35 cellular contexts compared by ENCODE assay signal in the genomic region with DNA sequence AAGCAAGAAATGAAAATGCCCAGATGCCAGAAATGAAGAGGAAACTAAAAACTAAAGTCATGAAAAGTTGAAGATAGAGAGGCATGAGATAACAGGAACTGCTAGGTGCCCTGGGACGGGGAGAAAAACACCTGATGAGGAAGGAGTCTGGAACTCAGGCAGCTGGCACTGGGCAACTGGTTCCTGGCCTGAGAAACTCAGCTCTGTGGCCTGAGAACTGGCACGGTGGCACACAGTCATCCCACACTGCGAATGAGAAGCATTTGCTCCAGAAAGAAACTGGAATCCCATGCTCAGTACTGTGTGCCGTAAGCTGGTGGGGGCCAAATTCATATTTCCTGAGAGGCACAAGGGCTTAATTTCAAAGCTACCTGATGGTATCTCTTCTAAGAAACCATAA. TPM values are rescaled to one million over a fixed set of nuclear protein-coding genes. Genes with fewer than 3 reads are reported as not detected.
DNase-seq lines count a peak whose midpoint lies in the region; ATAC-seq and TF ChIP-seq lines count a peak whose summit lies in the region.
"Had no signal": no experiment of that assay in that cellular context is flagged by ENCODE, and none has a peak within 500 bp of the region (broad histone marks: within the 10 kb centered on the region; RNA-seq: fewer than 3 reads in every experiment).

No MANE protein-coding gene starts in this region.

- H3K27ac ChIP-seq in GM23338 (ENCODE audit: low read depth), result no peak overlapping the region
- no peak overlapping the region for H3K27ac ChIP-seq in neural progenitor cell
- H3K27ac ChIP-seq in psoas muscle, result no peak overlapping the region
- H3K27ac ChIP-seq in SK-N-SH (ENCODE audit: low read depth in 2 of 2, low read length in 1 of 2), result no peak overlapping the region
- H3K27ac ChIP-seq: 22Rv1; A549; BLaER1; BLaER1 treated with 17β-estradiol and CSF1 and Interleukin-3, amounts not matched to agents 10 nM and 100 nM; C4-2B had no signal

- H3K27ac Mint-ChIP-seq in GM23338 (no peak overlapping the region), neural progenitor cell (no peak overlapping the region)
- H3K27ac Mint-ChIP-seq: B cell; CD14-positive monocyte; CD4-positive, alpha-beta memory T cell; CD4-positive, alpha-beta T cell; CD4-positive, CD25-positive, alpha-beta regulatory T cell; CD8-positive, alpha-beta memory T cell; CD8-positive, alpha-beta T cell had no signal

- no peaks in the 10 kb centered on the region for H3K27me3 ChIP-seq in GM23338 (ENCODE audit: insufficient read depth)
- H3K27me3 ChIP-seq in neural progenitor cell, result no peaks in the 10 kb centered on the region
- no peaks in the 10 kb centered on the region for H3K27me3 ChIP-seq in psoas muscle (ENCODE audit: insufficient read depth in 3 of 3, low read length in 2 of 3)
- no peaks in the 10 kb centered on the region for H3K27me3 ChIP-seq in SK-N-SH (ENCODE audit: insufficient read depth)
- H3K27me3 ChIP-seq: BE2C; BLaER1; BLaER1 treated with 17β-estradiol and CSF1 and Interleukin-3, amounts not matched to agents 10 nM and 100 nM had no signal

- H3K4me1 Mint-ChIP-seq in GM23338 (no peaks in the 10 kb centered on the region), neural progenitor cell (no peaks in the 10 kb centered on the region)
- H3K4me1 Mint-ChIP-seq: B cell; CD14-positive monocyte; CD4-positive, alpha-beta memory T cell; CD4-positive, CD25-positive, alpha-beta regulatory T cell; CD8-positive, alpha-beta memory T cell had no signal

- H3K9me3 Mint-ChIP-seq in GM23338 (no peaks in the 10 kb centered on the region; the same call in 2 of the 3 replicates), neural progenitor cell (peaks cover 2% of the 10 kb centered on the region)
- H3K9me3 Mint-ChIP-seq: CD4-positive, alpha-beta T cell; CD8-positive, alpha-beta T cell had no signal

- DNase-seq in GM23338 (ENCODE audit: low spot score) (no peak), myocyte (ENCODE audit: low read depth) (peak; percentile 10), neural progenitor cell (ENCODE audit: low spot score) (no peak), psoas muscle (no peak), NCI-H2081 treated with DMSO at 0.1 percent for 48 hours (lab: John Stamatoyannopoulos, UW) (no peak), NCI-H774 (lab: John Stamatoyannopoulos, UW) (no peak), SK-N-SH (no peak)
- DNase-seq: 8988T; ACHN; AML-193; BE2C; C1 segment of cervical spinal cord; Caco-2; Calu3; CD4-positive, alpha-beta memory T cell; CD4-positive, alpha-beta T cell; CD4-positive, CD25-positive, alpha-beta regulatory T cell; CD8-positive, alpha-beta memory T cell; CD8-positive, alpha-beta T cell; COR-L47; DMS 273 treated with DMSO at 0.1 percent for 48 hours; DMS153; DMS53; DMS79; DMS79 treated with DMSO at 0.1 percent for 48 hours; DND-41; EL had no signal

- CTCF ChIA-PET in SK-N-SH (lab: Yijun Ruan, JAX), result interaction anchor here (1.2 to 1.4 kb wide), 2 partner anchors 13 to 551 kb away, joined by 3 to 4 read pairs; no protein-coding TSS in a partner anchor

- no peak for TF ChIP-seq CTCF in GM23338 (conservative IDR thresholded peaks at IDR 0.05; ENCODE audit: low read depth in 2 of 2)
- TF ChIP-seq CTCF in neural progenitor cell (IDR thresholded peaks at IDR 0.05), result no peak
- no peak for TF ChIP-seq CTCF in psoas muscle (IDR thresholded peaks at IDR 0.05)
- no peak for TF ChIP-seq CTCF in SK-N-SH (IDR thresholded peaks at IDR 0.05)

- H2AFZ ChIP-seq in GM23338 (peak overlapping the region; percentile 15; the same call in 1 of the 2 replicates), neural progenitor cell (replicated peaks) (peak overlapping the region; percentile 18), SK-N-SH (ENCODE audit: low read depth) (no peak overlapping the region)

- H4K20me1 ChIP-seq in GM23338 (replicated peaks; ENCODE audit: insufficient read depth) (no peaks in the 10 kb centered on the region), neural progenitor cell (ENCODE audit: low read depth) (no peaks in the 10 kb centered on the region), SK-N-SH (ENCODE audit: insufficient read depth) (no peaks in the 10 kb centered on the region)
- H4K20me1 ChIP-seq: BLaER1; BLaER1 treated with 17β-estradiol and CSF1 and Interleukin-3, amounts not matched to agents 10 nM and 100 nM had no signal

- H3K36me3 ChIP-seq in GM23338 (ENCODE audit: insufficient read depth) (no peaks in the 10 kb centered on the region), neural progenitor cell (no peaks in the 10 kb centered on the region), psoas muscle (ENCODE audit: insufficient read depth in 1 of 2, low read depth in 1 of 2) (no peaks in the 10 kb centered on the region), SK-N-SH (replicated peaks in 1 of 2; ENCODE audit: control insufficient read depth in 1 of 2, insufficient read depth in 2 of 2, low read length in 1 of 2) (no peaks in the 10 kb centered on the region)
- H3K36me3 ChIP-seq: BE2C; BLaER1; BLaER1 treated with 17β-estradiol and CSF1 and Interleukin-3, amounts not matched to agents 10 nM and 100 nM had no signal

- H3K9ac ChIP-seq in neural progenitor cell (no peak overlapping the region), SK-N-SH (no peak overlapping the region)
- H3K9ac ChIP-seq: BLaER1; BLaER1 treated with 17β-estradiol and CSF1 and Interleukin-3, amounts not matched to agents 10 nM and 100 nM had no signal

- ATAC-seq in GM23338 (no peak), psoas muscle (peak in 3 of 4 donors; percentile 46 to 76 (median 60)), HG03469 (IDR thresholded peaks at IDR 0.05; ENCODE audit: unreplicated experiment) (no peak)
- ATAC-seq: A549; CD8-positive, alpha-beta T cell had no signal

- intact Hi-C loops in psoas muscle (cut with DNase I), result no loop called here

- H3K79me2 ChIP-seq in GM23338 (replicated peaks; ENCODE audit: insufficient read depth) (no peaks in the 10 kb centered on the region), neural progenitor cell (ENCODE audit: low read depth) (no peaks in the 10 kb centered on the region), SK-N-SH (ENCODE audit: insufficient read depth) (no peaks in the 10 kb centered on the region)

- POLR2A ChIA-PET in SK-N-SH (lab: Yijun Ruan, JAX), result no interaction called here

- H3K36me3 Mint-ChIP-seq in GM23338 (ENCODE audit: low read depth) (no peaks in the 10 kb centered on the region), neural progenitor cell (no peaks in the 10 kb centered on the region)
- H3K36me3 Mint-ChIP-seq: CD14-positive monocyte; CD4-positive, alpha-beta memory T cell; CD4-positive, CD25-positive, alpha-beta regulatory T cell; CD8-positive, alpha-beta memory T cell; CD8-positive, alpha-beta T cell had no signal

- no peaks in the 10 kb centered on the region for H3K27me3 Mint-ChIP-seq in GM23338 (ENCODE audit: insufficient read depth, low read depth, poor library complexity)
- H3K27me3 Mint-ChIP-seq in neural progenitor cell (ENCODE audit: insufficient read depth, low read depth), result no peaks in the 10 kb centered on the region

- no peaks in the 10 kb centered on the region for H3K9me3 ChIP-seq in neural progenitor cell (ENCODE audit: low read depth)
- H3K9me3 ChIP-seq in psoas muscle, result peaks cover 7% of the 10 kb centered on the region
- no peaks in the 10 kb centered on the region for H3K9me3 ChIP-seq in SK-N-SH
- H3K9me3 ChIP-seq: A549, BE2C, Caco-2 had no signal

- 27 to 45% (median 27%) methylated on average over 4 of the region's 4 CpGs for WGBS in psoas muscle, 3 donors
- 63% methylated on average over 4 of the region's 4 CpGs for WGBS in SK-N-SH (ENCODE audit: low lambda C conversion rate)

- H3K4me3 Mint-ChIP-seq in GM23338 (no peak overlapping the region), neural progenitor cell (no peak overlapping the region)
- H3K4me3 Mint-ChIP-seq: B cell; CD14-positive monocyte; CD4-positive, alpha-beta memory T cell; CD4-positive, alpha-beta T cell; CD4-positive, CD25-positive, alpha-beta regulatory T cell; CD8-positive, alpha-beta memory T cell; CD8-positive, alpha-beta T cell had no signal

- no peaks in the 10 kb centered on the region for H3K4me1 ChIP-seq in GM23338 (ENCODE audit: insufficient read depth)
- no peaks in the 10 kb centered on the region for H3K4me1 ChIP-seq in neural progenitor cell
- no peaks in the 10 kb centered on the region for H3K4me1 ChIP-seq in psoas muscle
- H3K4me1 ChIP-seq in SK-N-SH (ENCODE audit: control insufficient read depth in 1 of 2, insufficient read depth in 2 of 2, low read depth in 1 of 2, low read length in 1 of 2), result no peaks in the 10 kb centered on the region
- H3K4me1 ChIP-seq: A549; BE2C; BLaER1; BLaER1 treated with 17β-estradiol and CSF1 and Interleukin-3, amounts not matched to agents 10 nM and 100 nM; Caco-2 had no signal

- no peak for TF ChIP-seq RAD21 in SK-N-SH (IDR thresholded peaks at IDR 0.05; ENCODE audit: low read length)

- H3K4me2 ChIP-seq in GM23338, result no peak overlapping the region
- H3K4me2 ChIP-seq in neural progenitor cell, result no peak overlapping the region
- no peak overlapping the region for H3K4me2 ChIP-seq in SK-N-SH
- H3K4me2 ChIP-seq: A549; BLaER1; BLaER1 treated with 17β-estradiol and CSF1 and Interleukin-3, amounts not matched to agents 10 nM and 100 nM had no signal

- no peak overlapping the region for H3K4me3 ChIP-seq in GM23338
- no peak overlapping the region for H3K4me3 ChIP-seq in neural progenitor cell
- no peak overlapping the region for H3K4me3 ChIP-seq in psoas muscle
- H3K4me3 ChIP-seq in SK-N-SH (ENCODE audit: low read depth in 2 of 2, low read length in 1 of 2), result no peak overlapping the region
- H3K4me3 ChIP-seq: A549; BLaER1; BLaER1 treated with 17β-estradiol and CSF1 and Interleukin-3, amounts not matched to agents 10 nM and 100 nM had no signal

- no peaks in the 10 kb centered on the region for H3K9me2 ChIP-seq in GM23338 (ENCODE audit: insufficient read depth)
- H3K9me2 ChIP-seq in SK-N-SH, result no peaks in the 10 kb centered on the region

- H3F3A ChIP-seq in GM23338 (replicated peaks; ENCODE audit: low read depth), result no peaks in the 10 kb centered on the region
- no peaks in the 10 kb centered on the region for H3F3A ChIP-seq in neural progenitor cell (ENCODE audit: low read depth)
- no peaks in the 10 kb centered on the region for H3F3A ChIP-seq in SK-N-SH (replicated peaks; ENCODE audit: insufficient read depth)

- no peak for TF ChIP-seq EP300 in SK-N-SH (IDR thresholded peaks at IDR 0.05; ENCODE audit: borderline replicate concordance in 1 of 2, low read depth in 1 of 2, low read length in 1 of 2)

TF ChIP-seq in GM23338, 12 proteins besides CTCF, POLR2A, EP300 and RAD21 (continues in another document):
- TF ChIP-seq STAT1 (IDR thresholded peaks at IDR 0.05; ENCODE audit: unreplicated experiment), result no peak

TF ChIP-seq in SK-N-SH, 30 proteins besides CTCF, POLR2A, EP300 and RAD21 (continues in another document):
- TF ChIP-seq GATA2 (CRISPR knock-in tag; IDR thresholded peaks at IDR 0.05), result no peak

RNA-seq across cellular contexts. Expression of a gene that starts 53.6 kb away (rescaled TPM):
- 12.9 and 13.6 TPM in 2 replicates for total RNA-seq in GM23338 (2014; rRNA removed; shearing (Covaris generic))
- 5.1 and 8.2 TPM in 2 replicates for polyA plus RNA-seq in GM23338 (2016; fragmentation: Nextera tagmentation; extraction: Ambion mirVana)
- total RNA-seq in myocyte, result 16.7 and 20.3 TPM in 2 replicates
- polyA plus RNA-seq in myocyte (2012), result 4.0 TPM
- total RNA-seq in neural progenitor cell (ENCODE audit: low replicate concordance), result 12.5 and 13.8 TPM in 2 replicates
- 100 to 1,000 TPM in 2 of 4 donors, 10 to 100 TPM in 2; 65.0 to 163 (median 96.1) TPM for total RNA-seq in psoas muscle
- polyA plus RNA-seq in psoas muscle, result 10 to 100 TPM; 12.5 to 57.0 (median 25.3) TPM
- polyA plus RNA-seq in SK-N-SH (2012; rRNA removed), result 1.9 and 2.3 TPM in 2 replicates
- polyA plus RNA-seq in SK-N-SH (2012; cell fraction: cytosol; rRNA removed), result 2.0 and 4.0 TPM in 2 replicates
- 3.6 and 4.3 TPM in 2 replicates for polyA plus RNA-seq in SK-N-SH (2012; cell fraction: nucleus; rRNA removed)

Comparison
In these comparisons a context has a peak if more than half of its experiments do, and no peak if none do; other contexts are left out.
1. ATAC-seq: peak in psoas muscle (3 of 4); none in GM23338 (single experiment) and HG03469 (single experiment).